Comparison of ENCODE assay signal across 21 cellular contexts in the genomic region with DNA sequence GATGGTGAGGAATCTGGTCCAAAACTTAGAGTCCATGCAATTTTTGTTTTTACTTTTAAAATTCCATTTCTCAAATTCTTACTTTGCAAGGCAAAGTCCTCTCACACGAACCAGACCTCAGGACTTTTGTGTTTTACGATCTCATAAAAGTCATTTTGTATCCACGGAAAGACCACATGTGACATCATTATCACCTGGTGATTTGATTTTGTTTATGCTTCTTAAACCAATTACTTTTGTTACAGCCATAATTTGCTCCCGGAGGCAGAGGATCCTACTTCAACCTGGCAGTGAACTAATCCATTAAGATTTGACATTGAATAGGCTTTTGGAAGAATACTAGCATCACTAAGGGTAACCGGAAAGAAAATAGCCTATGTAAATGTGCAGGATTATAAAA.
"Had no signal": no experiment of that assay in that cellular context is flagged by ENCODE, and none has a peak within 500 bp of the region (broad histone marks: within the 10 kb centered on the region; RNA-seq: fewer than 3 reads in every experiment).

No MANE protein-coding gene starts in this region.

- H3K27ac ChIP-seq: coronary artery, esophagus squamous epithelium, gastroesophageal sphincter, heart left ventricle, parathyroid adenoma, right lobe of liver, skin epidermis, suprapubic skin, transverse colon, WERI-Rb-1 had no signal

- ATAC-seq: activated CD8-positive, alpha-beta memory T cell treated with anti-CD3 and anti-CD28 coated beads, Interleukin-2, amount 10 ng/mL, durations not matched to agents 7 days and 5 days; activated CD8-positive, alpha-beta T cell treated with anti-CD3 and anti-CD28 coated beads for 36 hours; activated naive CD8-positive, alpha-beta T cell treated with anti-CD3 and anti-CD28 coated beads, Interleukin-2, amount 50 U/mL, for 24 hours; gastroesophageal sphincter; heart left ventricle; right lobe of liver; stimulated activated naive CD8-positive, alpha-beta T cell treated with anti-CD3 and anti-CD28 coated beads, Interleukin-15, amount 100 ng/mL, for 72 hours had no signal

- H3K4me3 ChIP-seq: coronary artery, esophagus squamous epithelium, gastroesophageal sphincter, heart left ventricle, right lobe of liver, skin epidermis, suprapubic skin, transverse colon had no signal

- H3K36me3 ChIP-seq: esophagus squamous epithelium, gastroesophageal sphincter, heart left ventricle, right lobe of liver, suprapubic skin, transverse colon, WERI-Rb-1 had no signal

- DNase-seq: activated CD4-positive, alpha-beta T cell treated with anti-CD3 and anti-CD28 coated beads, Interleukin-2, amount 10 ng/mL, durations not matched to agents 7 days and 5 days; activated CD4-positive, CD25-positive, alpha-beta regulatory T cell treated with anti-CD3 and anti-CD28 coated beads, Interleukin-2, amount 50 U/mL, for 72 hours; activated CD8-positive, alpha-beta memory T cell treated with anti-CD3 and anti-CD28 coated beads, Interleukin-2, amount 10 ng/mL, durations not matched to agents 7 days and 5 days; activated CD8-positive, alpha-beta T cell treated with anti-CD3 and anti-CD28 coated beads for 36 hours; activated effector memory CD4-positive, alpha-beta T cell treated with anti-CD3 and anti-CD28 coated beads, Interleukin-2, amount 50 U/mL, for 16 hours; activated naive CD4-positive, alpha-beta T cell treated with anti-CD3 and anti-CD28 coated beads, Interleukin-2, amount 10 ng/mL, durations not matched to agents 7 days and 5 days; activated naive CD8-positive, alpha-beta T cell treated with anti-CD3 and anti-CD28 coated beads, Interleukin-2, amount 50 U/mL, for 24 hours; activated T-cell treated with anti-CD3 and anti-CD28 coated beads for 4 hours; cerebellar nuclear complex; esophagus squamous epithelium; heart left ventricle; right lobe of liver; stimulated activated CD4-positive, alpha-beta T cell treated with anti-CD3 and anti-CD28 coated beads, Interleukin-1b, Interleukin-23, amount 100 ng/mL, for 48 hours; stimulated activated naive CD8-positive, alpha-beta T cell treated with anti-CD3 and anti-CD28 coated beads, Interleukin-15, amount 100 ng/mL, for 72 hours; transverse colon; WERI-Rb-1 had no signal

- H3K9me3 ChIP-seq: esophagus squamous epithelium, gastroesophageal sphincter, heart left ventricle, right lobe of liver, suprapubic skin, transverse colon had no signal

- H3K4me1 ChIP-seq: esophagus squamous epithelium, gastroesophageal sphincter, heart left ventricle, parathyroid adenoma, right lobe of liver, suprapubic skin, transverse colon had no signal
